Comparison of ENCODE assay signal across 22 cellular contexts in the genomic region with DNA sequence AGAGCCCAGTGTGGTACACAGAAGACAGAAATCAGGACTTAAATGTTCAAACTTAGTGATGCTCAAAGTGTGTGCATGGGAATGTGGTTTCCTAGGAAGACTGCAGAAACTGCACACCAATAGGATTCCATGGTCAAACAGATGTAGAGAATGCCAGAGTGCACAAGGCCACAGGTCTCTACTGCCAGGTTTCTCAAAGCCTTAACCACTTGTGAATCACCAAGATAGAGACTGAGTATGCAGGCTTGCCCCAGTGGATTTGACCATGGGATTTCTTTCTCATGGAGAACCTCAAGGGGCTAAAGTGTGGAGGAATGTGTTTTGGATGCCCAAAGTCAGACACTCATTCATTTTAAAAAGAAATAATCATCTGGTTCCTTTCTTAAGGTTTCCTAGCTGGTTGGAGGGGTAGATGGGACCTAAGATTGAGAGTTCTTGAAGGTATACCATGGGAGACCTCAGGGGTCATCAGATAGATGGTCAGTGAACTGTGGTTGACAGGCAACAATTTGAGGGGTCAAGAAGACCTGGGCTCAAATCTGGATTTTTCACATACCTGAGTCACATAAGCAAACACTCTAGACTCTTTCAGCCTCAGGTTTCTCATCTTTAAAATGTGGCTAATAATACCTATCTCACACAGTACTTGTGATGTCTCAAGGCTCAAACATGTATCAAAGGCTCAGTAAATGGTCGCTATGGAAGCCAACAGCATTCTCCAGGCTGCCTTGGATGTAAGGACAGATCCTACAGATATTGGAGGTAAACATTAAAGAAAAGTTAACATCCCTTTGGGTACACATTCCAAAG.
DNase-seq lines count a peak whose midpoint lies in the region; TF ChIP-seq lines count a peak whose summit lies in the region.
"Had no signal": no experiment of that assay in that cellular context is flagged by ENCODE, and none has a peak within 500 bp of the region (broad histone marks: within the 10 kb centered on the region; RNA-seq: fewer than 3 reads in every experiment).

No MANE protein-coding gene starts in this region.

- peaks cover 11% of the 10 kb centered on the region for H3K4me1 Mint-ChIP-seq in MCF 10A (ENCODE audit: insufficient read depth, unreplicated experiment)
- H3K4me1 Mint-ChIP-seq in activated CD4-positive, alpha-beta memory T cell treated with anti-CD3 and anti-CD28 coated beads for 36 hours (ENCODE audit: low read depth), result no peaks in the 10 kb centered on the region
- H3K4me1 Mint-ChIP-seq: CD4-positive, CD25-positive, alpha-beta regulatory T cell had no signal

- no peaks in the 10 kb centered on the region for H3K36me3 ChIP-seq in suprapubic skin
- H3K36me3 ChIP-seq: BE2C had no signal

- no peaks in the 10 kb centered on the region for H3K4me1 ChIP-seq in suprapubic skin
- H3K4me1 ChIP-seq: BE2C had no signal

- no peaks in the 10 kb centered on the region for H3K36me3 Mint-ChIP-seq in MCF 10A (ENCODE audit: insufficient read depth, unreplicated experiment)
- H3K36me3 Mint-ChIP-seq in activated CD4-positive, alpha-beta memory T cell treated with anti-CD3 and anti-CD28 coated beads for 36 hours, result no peaks in the 10 kb centered on the region
- H3K36me3 Mint-ChIP-seq: CD4-positive, CD25-positive, alpha-beta regulatory T cell had no signal

- no peak overlapping the region for H3K27ac Mint-ChIP-seq in MCF 10A (ENCODE audit: low read depth, unreplicated experiment)
- no peak overlapping the region for H3K27ac Mint-ChIP-seq in activated CD4-positive, alpha-beta memory T cell treated with anti-CD3 and anti-CD28 coated beads for 36 hours
- H3K27ac Mint-ChIP-seq: CD4-positive, CD25-positive, alpha-beta regulatory T cell had no signal

- no peak overlapping the region for H3K4me3 Mint-ChIP-seq in MCF 10A (ENCODE audit: unreplicated experiment)
- H3K4me3 Mint-ChIP-seq in activated CD4-positive, alpha-beta memory T cell treated with anti-CD3 and anti-CD28 coated beads for 36 hours, result no peak overlapping the region

- peak; percentile 42 to 99 for DNase-seq in T47D (ENCODE audit: low read depth in 1 of 2, low spot score in 1 of 2)
- no peak for DNase-seq in MCF 10A (ENCODE audit: unreplicated experiment)
- peak; percentile 73 for DNase-seq in amniotic epithelial cell (ENCODE audit: low read depth)
- DNase-seq in fibroblast of the aortic adventitia (ENCODE audit: low read depth), result peak; percentile 59
- DNase-seq in suprapubic skin (ENCODE audit: low spot score in 2 of 2), result no peak
- no peak for DNase-seq in activated CD4-positive, alpha-beta memory T cell treated with anti-CD3 and anti-CD28 coated beads for 36 hours
- no peak for DNase-seq in NCI-H524 (lab: John Stamatoyannopoulos, UW)
- DNase-seq in foreskin melanocyte, result no peak
- DNase-seq: 8988T; BE2C; Calu3; CD4-positive, CD25-positive, alpha-beta regulatory T cell; GOT3; MV-4-11; NCI-H1417; NCI-H187; NCI-H2107; NCI-H510A treated with DMSO at 0.1 percent for 48 hours; NCI-H82; SHP77 had no signal

- no peaks in the 10 kb centered on the region for H3K27me3 Mint-ChIP-seq in MCF 10A (ENCODE audit: insufficient read depth, unreplicated experiment)
- peaks cover 6% of the 10 kb centered on the region for H3K27me3 Mint-ChIP-seq in activated CD4-positive, alpha-beta memory T cell treated with anti-CD3 and anti-CD28 coated beads for 36 hours
- H3K27me3 Mint-ChIP-seq: CD4-positive, CD25-positive, alpha-beta regulatory T cell had no signal

- H3K4me3 ChIP-seq in fibroblast of the aortic adventitia (ENCODE audit: low read depth, low read length), result no peak overlapping the region
- H3K4me3 ChIP-seq in suprapubic skin, result no peak overlapping the region
- H3K4me3 ChIP-seq: GM12878, K562 had no signal

- intact Hi-C loops in MCF 10A (cut with micrococcal nuclease), result no loop called here
- intact Hi-C loops in activated CD4-positive, alpha-beta memory T cell treated with anti-CD3 and anti-CD28 coated beads for 36 hours (cut with micrococcal nuclease), result no loop called here

- H3K27ac ChIP-seq in suprapubic skin, result peak overlapping the region; percentile 20

- TF ChIP-seq CTCF in MCF 10A (IDR thresholded peaks at IDR 0.05; ENCODE audit: unreplicated experiment), result no peak
- no peak for TF ChIP-seq CTCF in fibroblast of the aortic adventitia (IDR thresholded peaks at IDR 0.05; ENCODE audit: insufficient read depth, low read length)
- no peak for TF ChIP-seq CTCF in suprapubic skin (IDR thresholded peaks at IDR 0.05)

- BruUV-seq in MCF 10A (replicated peaks; lab: Mats Ljungman, UMichigan), result no TSS peak

- TF ChIP-seq EP300 in suprapubic skin (IDR thresholded peaks at IDR 0.05), result no peak

- WGBS in suprapubic skin, result 81% methylated on average over 1 of the region's 1 CpG

- TF ChIP-seq POLR2A in suprapubic skin (IDR thresholded peaks at IDR 0.05), result no peak

- H3K9me3 ChIP-seq in suprapubic skin, result no peaks in the 10 kb centered on the region
- H3K9me3 ChIP-seq: BE2C had no signal

- peaks cover 5% of the 10 kb centered on the region for H3K27me3 ChIP-seq in suprapubic skin

- POLR2A ChIA-PET in MCF 10A (lab: Yijun Ruan, JAX), result interaction anchor here (1.7 kb wide), 1 partner anchor 10 kb away, joined by 5 read pairs; no protein-coding TSS in a partner anchor
- POLR2A ChIA-PET in activated CD4-positive, alpha-beta memory T cell treated with anti-CD3 and anti-CD28 coated beads for 36 hours (lab: Charles Lee), result no interaction called here

- in situ Hi-C loops in T47D (cut with HindIII; ENCODE audit: low pct_unique_long_range_greater_than_20kb, low sequenced_read_pairs), result no loop called here

- no peaks in the 10 kb centered on the region for H3K9me3 Mint-ChIP-seq in MCF 10A (ENCODE audit: unreplicated experiment)
- H3K9me3 Mint-ChIP-seq in activated CD4-positive, alpha-beta memory T cell treated with anti-CD3 and anti-CD28 coated beads for 36 hours, result no peaks in the 10 kb centered on the region
- H3K9me3 Mint-ChIP-seq: CD4-positive, CD25-positive, alpha-beta regulatory T cell had no signal

- CTCF ChIA-PET in MCF 10A (lab: Yijun Ruan, JAX), result interaction anchor here (0.8 kb wide), 1 partner anchor 44 kb away, joined by 3 read pairs; no protein-coding TSS in a partner anchor
- CTCF ChIA-PET in activated CD4-positive, alpha-beta memory T cell treated with anti-CD3 and anti-CD28 coated beads for 36 hours (lab: Charles Lee), result no interaction called here

Comparison
In these comparisons a context has a peak if more than half of its experiments do, and no peak if none do; other contexts are left out.
1. DNase-seq: peak in T47D (2 of 2), amniotic epithelial cell (single experiment) and fibroblast of the aortic adventitia (single experiment); none in MCF 10A (single experiment), suprapubic skin (0 of 2), activated CD4-positive, alpha-beta memory T cell treated with anti-CD3 and anti-CD28 coated beads for 36 hours (single experiment), NCI-H524 (0 of 2) and foreskin melanocyte (single experiment).